Comparison of ENCODE assay signal across 8 cellular contexts in genomic region chr1:27296773-27297214, GRCh38. TPM values are rescaled to one million over a fixed set of nuclear protein-coding genes. Genes with fewer than 3 reads are reported as not detected.
DNase-seq lines count a peak whose midpoint lies in the region; ATAC-seq and TF ChIP-seq lines count a peak whose summit lies in the region.

No MANE protein-coding gene starts in this region.

- WGBS in endodermal cell (ENCODE audit: insufficient coverage in 1 of 2, insufficient read length in 1 of 2), 2 experiments: 47 to 67% methylated on average over 5 to 10 of the region's 10 CpGs

- no peaks in the 10 kb centered on the region for H3K27me3 Mint-ChIP-seq in endodermal cell (ENCODE audit: insufficient read depth)

- ATAC-seq in HG02970 (IDR thresholded peaks at IDR 0.05; ENCODE audit: low FRiP score, unreplicated experiment): no peak

- H3K4me3 ChIP-seq in endodermal cell (ENCODE audit: low read length): no peak overlapping the region

- DNase-seq in NCI-H82 (lab: John Stamatoyannopoulos, UW) (peak; percentile 76), NCI-H82 treated with DMSO at 0.1 percent for 48 hours (lab: John Stamatoyannopoulos, UW; ENCODE audit: unreplicated experiment) (no peak), NCI-H345 (lab: John Stamatoyannopoulos, UW) (peak; percentile 48), endodermal cell (peak; percentile 94), middle frontal gyrus (ENCODE audit: extremely low spot score, low spot score) (peak; percentile 67)
- peak; percentile 22 for DNase-seq in activated CD8-positive, alpha-beta memory T cell treated with anti-CD3 and anti-CD28 coated beads, Interleukin-2, amount 50 U/mL, for 1 hour (ENCODE audit: extremely low read depth)
- peak; percentile 32 to 56 for DNase-seq in stimulated activated CD8-positive, alpha-beta memory T cell treated with anti-CD3 and anti-CD28 coated beads, Interleukin-2, amount 100 ng/mL, for 1 hour (ENCODE audit: low read depth in 2 of 2)

- H3K27ac Mint-ChIP-seq in endodermal cell: no peak overlapping the region

- peak; percentile 76 for TF ChIP-seq CTCF in endodermal cell (conservative IDR thresholded peaks at IDR 0.05)

- H3K27ac ChIP-seq in endodermal cell (ENCODE audit: low read depth, low read length): no peak overlapping the region

- peaks cover 21% of the 10 kb centered on the region for H3K4me1 ChIP-seq in endodermal cell (ENCODE audit: control insufficient read depth, insufficient read depth, low read length)

- H3K9me3 ChIP-seq in endodermal cell (ENCODE audit: control insufficient read depth, low read length): no peaks in the 10 kb centered on the region

- peaks cover 32% of the 10 kb centered on the region for H3K36me3 Mint-ChIP-seq in endodermal cell (ENCODE audit: low read depth)

- no peaks in the 10 kb centered on the region for H3K27me3 ChIP-seq in endodermal cell (ENCODE audit: control insufficient read depth, insufficient read depth, low read length, poor library complexity, severe bottlenecking)

- peaks cover 18% of the 10 kb centered on the region for H3K36me3 ChIP-seq in endodermal cell (ENCODE audit: control insufficient read depth, insufficient read depth, low read length)

- no peak overlapping the region for H3K9ac ChIP-seq in endodermal cell (ENCODE audit: extremely low read depth, low read length, poor library complexity, severe bottlenecking)

- H3K4me1 Mint-ChIP-seq in endodermal cell: peaks cover 29% of the 10 kb centered on the region

- H3K4me3 Mint-ChIP-seq in endodermal cell: no peak overlapping the region

- no peaks in the 10 kb centered on the region for H3K9me3 Mint-ChIP-seq in endodermal cell

RNA-seq across cellular contexts. Expression of gene TMEM222, which starts 25.2 kb away (rescaled TPM):
- total RNA-seq in endodermal cell: 10 to 100 TPM; 26.0 to 31.8 TPM
- polyA plus RNA-seq in endodermal cell (2013, experiment 1 of 2): 22.2 TPM
- polyA plus RNA-seq in endodermal cell (2013, experiment 2 of 2): 22.5 TPM

RNA-seq across cellular contexts. Expression of gene SYTL1, which starts 45.0 kb away (rescaled TPM):
- total RNA-seq in endodermal cell: 1 to 10 TPM; 6.7 to 7.5 TPM
- polyA plus RNA-seq in endodermal cell (2013, experiment 1 of 2): 3.2 TPM
- polyA plus RNA-seq in endodermal cell (2013, experiment 2 of 2): 4.9 TPM
